In genomic region chr3:194375473-194375872, GRCh38 we compare ENCODE assay signal across 1 cellular context.
TF ChIP-seq lines count a peak whose summit lies in the region.

No MANE protein-coding gene starts in this region.

TF ChIP-seq in GM23338, 12 proteins besides CTCF, POLR2A, EP300 and RAD21 (continued from another document):
- TF ChIP-seq ZNF462 (CRISPR knock-in tag; IDR thresholded peaks at IDR 0.05): no peak
- no peak for TF ChIP-seq REST (IDR thresholded peaks at IDR 0.05; ENCODE audit: unreplicated experiment)
- TF ChIP-seq NANOG (IDR thresholded peaks at IDR 0.05; ENCODE audit: borderline replicate concordance): no peak
- no peak for TF ChIP-seq JUNB (IDR thresholded peaks at IDR 0.05; ENCODE audit: unreplicated experiment)
